1 cellular context compared by ENCODE assay signal in the genomic region with DNA sequence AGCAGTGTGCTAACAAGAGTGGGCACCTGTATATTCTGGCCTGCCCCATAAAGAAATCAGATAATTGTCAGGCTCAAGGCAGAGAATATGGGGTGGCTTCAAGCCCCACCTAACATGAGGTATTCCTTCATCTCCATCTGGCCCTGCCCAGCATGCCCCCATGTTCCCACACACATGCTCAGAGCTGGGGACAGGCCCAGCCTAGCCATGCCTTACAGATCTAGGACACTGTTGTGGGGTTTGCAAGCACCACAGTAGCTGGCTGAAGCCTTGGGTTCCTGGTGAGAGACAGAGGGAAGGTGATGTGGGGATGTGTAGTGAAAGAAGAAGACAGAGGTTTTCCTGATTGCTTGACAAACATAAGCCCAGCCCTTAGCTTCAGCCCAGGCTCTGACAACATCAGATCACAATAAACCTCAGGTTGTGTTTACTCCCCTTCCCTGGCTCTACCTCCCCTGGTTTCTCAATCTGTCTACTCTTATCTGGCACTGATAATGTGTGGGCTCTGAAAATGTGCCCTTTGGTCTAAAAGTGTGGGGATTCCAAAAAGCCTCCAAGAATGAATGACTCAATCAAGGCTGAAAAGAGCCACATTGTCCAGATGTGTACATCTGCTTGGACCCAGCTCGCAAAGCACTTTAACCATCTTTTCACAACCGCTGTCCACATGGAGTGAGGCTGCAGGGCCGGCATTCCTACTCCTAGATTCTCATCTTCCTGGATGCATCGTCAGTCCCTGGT.
A peak's percentile ranks its signal among the peaks of the same experiment; 100 is the strongest.
TF ChIP-seq lines count a peak whose summit lies in the region.

No MANE protein-coding gene starts in this region.

TF ChIP-seq in HepG2, 621 proteins besides CTCF, POLR2A, EP300 and RAD21 (continued from another document and continues in another):
- TF ChIP-seq HMGXB3 (CRISPR knock-in tag; IDR thresholded peaks at IDR 0.05; ENCODE audit: borderline replicate concordance) (no peak), TFAP4 (IDR thresholded peaks at IDR 0.05; ENCODE audit: borderline replicate concordance, low read depth) (no peak; the same call in 1 of the 2 replicates), ZBTB37 (CRISPR knock-in tag; IDR thresholded peaks at IDR 0.05) (no peak), STAG1 (CRISPR knock-in tag; IDR thresholded peaks at IDR 0.05) (peak; percentile 12; the same call in 1 of the 2 replicates), CHD2 (IDR thresholded peaks at IDR 0.05; ENCODE audit: low read depth, low read length) (no peak), ZNF598 (CRISPR knock-in tag; IDR thresholded peaks at IDR 0.05; ENCODE audit: borderline replicate concordance) (no peak), SETDB1 (CRISPR knock-in tag; IDR thresholded peaks at IDR 0.05; ENCODE audit: borderline replicate concordance) (no peak), NKX3-1 (CRISPR knock-in tag; IDR thresholded peaks at IDR 0.05) (no peak), ZNF713 (CRISPR knock-in tag; IDR thresholded peaks at IDR 0.05) (no peak), MAF1 (CRISPR knock-in tag; IDR thresholded peaks at IDR 0.05; ENCODE audit: borderline replicate concordance) (0 out of 2 replicates have a peak, but pooled peaks have one; percentile 57), TBL1XR1 (IDR thresholded peaks at IDR 0.05; ENCODE audit: borderline replicate concordance, low read length, partially characterized antibody) (no peak), ZNF431 (CRISPR knock-in tag; IDR thresholded peaks at IDR 0.05; ENCODE audit: borderline replicate concordance, low read depth) (no peak), DR1 (CRISPR knock-in tag; IDR thresholded peaks at IDR 0.05) (no peak), KAT8 (CRISPR knock-in tag; IDR thresholded peaks at IDR 0.05) (peak; percentile 48; the same call in 1 of the 2 replicates), ZNF780A (CRISPR knock-in tag; IDR thresholded peaks at IDR 0.05) (no peak), ZNF670 (CRISPR knock-in tag; IDR thresholded peaks at IDR 0.05; ENCODE audit: borderline replicate concordance) (no peak), ZNF546 (CRISPR knock-in tag; conservative IDR thresholded peaks at IDR 0.05) (no peak), NR0B2 (CRISPR knock-in tag; IDR thresholded peaks at IDR 0.05) (no peak), PHF21A (CRISPR knock-in tag; IDR thresholded peaks at IDR 0.05) (peak; percentile 69), GATAD1 (CRISPR knock-in tag; IDR thresholded peaks at IDR 0.05) (no peak), SNAPC2 (CRISPR knock-in tag; IDR thresholded peaks at IDR 0.05) (no peak), ARID2 (CRISPR knock-in tag; IDR thresholded peaks at IDR 0.05; ENCODE audit: borderline replicate concordance) (no peak), SNAI1 (CRISPR knock-in tag; IDR thresholded peaks at IDR 0.05; ENCODE audit: borderline replicate concordance) (no peak), TCF7L2 (IDR thresholded peaks at IDR 0.05; ENCODE audit: low read depth, low read length) (no peak), PLRG1 (conservative IDR thresholded peaks at IDR 0.05) (no peak), TIGD3 (CRISPR knock-in tag; IDR thresholded peaks at IDR 0.05; ENCODE audit: borderline replicate concordance) (no peak), KDM4B (CRISPR knock-in tag; IDR thresholded peaks at IDR 0.05) (no peak), ATF5 (CRISPR knock-in tag; IDR thresholded peaks at IDR 0.05; ENCODE audit: low read depth) (no peak), PCBP1 (IDR thresholded peaks at IDR 0.05; ENCODE audit: borderline replicate concordance, low read depth, low read length) (no peak), CREM (IDR thresholded peaks at IDR 0.05) (peak; percentile 70; the same call in 1 of the 2 replicates), CREM (CRISPR knock-in tag; IDR thresholded peaks at IDR 0.05) (no peak), RAD51 (IDR thresholded peaks at IDR 0.05; ENCODE audit: borderline replicate concordance) (no peak), SAP130 (CRISPR knock-in tag; IDR thresholded peaks at IDR 0.05; ENCODE audit: low read depth) (peak; percentile 58; the same call in 1 of the 2 replicates), ZNF460 (CRISPR knock-in tag; IDR thresholded peaks at IDR 0.05; ENCODE audit: borderline replicate concordance) (no peak), ZNF672 (CRISPR knock-in tag; IDR thresholded peaks at IDR 0.05) (no peak), EHMT2 (IDR thresholded peaks at IDR 0.05; ENCODE audit: borderline replicate concordance, low read depth, low read length) (no peak; the same call in 1 of the 2 replicates), HCFC1 (IDR thresholded peaks at IDR 0.05; ENCODE audit: low read depth, low read length) (no peak), HNRNPL (IDR thresholded peaks at IDR 0.05; ENCODE audit: low read depth, low read length) (no peak), PHB2 (IDR thresholded peaks at IDR 0.05; ENCODE audit: partially characterized antibody) (no peak)
- TF ChIP-seq, protein P1, sequence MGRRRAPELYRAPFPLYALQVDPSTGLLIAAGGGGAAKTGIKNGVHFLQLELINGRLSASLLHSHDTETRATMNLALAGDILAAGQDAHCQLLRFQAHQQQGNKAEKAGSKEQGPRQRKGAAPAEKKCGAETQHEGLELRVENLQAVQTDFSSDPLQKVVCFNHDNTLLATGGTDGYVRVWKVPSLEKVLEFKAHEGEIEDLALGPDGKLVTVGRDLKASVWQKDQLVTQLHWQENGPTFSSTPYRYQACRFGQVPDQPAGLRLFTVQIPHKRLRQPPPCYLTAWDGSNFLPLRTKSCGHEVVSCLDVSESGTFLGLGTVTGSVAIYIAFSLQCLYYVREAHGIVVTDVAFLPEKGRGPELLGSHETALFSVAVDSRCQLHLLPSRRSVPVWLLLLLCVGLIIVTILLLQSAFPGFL (CRISPR knock-in tag; IDR thresholded peaks at IDR 0.05) = no peak
- TF ChIP-seq, protein P2, sequence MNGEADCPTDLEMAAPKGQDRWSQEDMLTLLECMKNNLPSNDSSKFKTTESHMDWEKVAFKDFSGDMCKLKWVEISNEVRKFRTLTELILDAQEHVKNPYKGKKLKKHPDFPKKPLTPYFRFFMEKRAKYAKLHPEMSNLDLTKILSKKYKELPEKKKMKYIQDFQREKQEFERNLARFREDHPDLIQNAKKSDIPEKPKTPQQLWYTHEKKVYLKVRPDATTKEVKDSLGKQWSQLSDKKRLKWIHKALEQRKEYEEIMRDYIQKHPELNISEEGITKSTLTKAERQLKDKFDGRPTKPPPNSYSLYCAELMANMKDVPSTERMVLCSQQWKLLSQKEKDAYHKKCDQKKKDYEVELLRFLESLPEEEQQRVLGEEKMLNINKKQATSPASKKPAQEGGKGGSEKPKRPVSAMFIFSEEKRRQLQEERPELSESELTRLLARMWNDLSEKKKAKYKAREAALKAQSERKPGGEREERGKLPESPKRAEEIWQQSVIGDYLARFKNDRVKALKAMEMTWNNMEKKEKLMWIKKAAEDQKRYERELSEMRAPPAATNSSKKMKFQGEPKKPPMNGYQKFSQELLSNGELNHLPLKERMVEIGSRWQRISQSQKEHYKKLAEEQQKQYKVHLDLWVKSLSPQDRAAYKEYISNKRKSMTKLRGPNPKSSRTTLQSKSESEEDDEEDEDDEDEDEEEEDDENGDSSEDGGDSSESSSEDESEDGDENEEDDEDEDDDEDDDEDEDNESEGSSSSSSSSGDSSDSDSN (CRISPR knock-in tag; IDR thresholded peaks at IDR 0.05) = no peak
